24 cellular contexts compared by ENCODE assay signal in genomic region chr1:17649371-17650106, GRCh38.
"Had no signal": no experiment of that assay in that cellular context is flagged by ENCODE, and none has a peak within 500 bp of the region (broad histone marks: within the 10 kb centered on the region; RNA-seq: fewer than 3 reads in every experiment).

No MANE protein-coding gene starts in this region.

- DNase-seq: activated CD4-positive, alpha-beta T cell treated with anti-CD3 and anti-CD28 coated beads for 36 hours; activated CD4-positive, CD25-positive, alpha-beta regulatory T cell; activated CD8-positive, alpha-beta memory T cell treated with anti-CD3 and anti-CD28 coated beads, Interleukin-2, amount 10 ng/mL, durations not matched to agents 7 days and 5 days; activated CD8-positive, alpha-beta T cell treated with anti-CD3 and anti-CD28 coated beads, Interleukin-2, amount 10 ng/mL, durations not matched to agents 7 days and 5 days; activated naive CD4-positive, alpha-beta T cell; activated T-cell treated with anti-CD3 and anti-CD28 coated beads, Interleukin-2, amount 50 U/mL, for 72 hours; colonic mucosa; foreskin keratinocyte; heart right ventricle; lower lobe of right lung; mesenchymal stem cell; right cardiac atrium; stimulated activated CD4-positive, alpha-beta T cell treated with anti-CD3 and anti-CD28 coated beads, Interleukin-12 subunit alpha, Interleukin-12 subunit beta, amount 100 ng/mL, for 4 hours; stimulated activated CD4-positive, alpha-beta T cell treated with anti-CD3 and anti-CD28 coated beads, Interleukin-4, amount 100 ng/mL, for 24 hours; stimulated activated naive CD8-positive, alpha-beta T cell treated with anti-CD3 and anti-CD28 coated beads, Interleukin-15, amount 100 ng/mL, for 72 hours; T-helper 1 cell; transverse colon; uterus had no signal

- H3K9me3 ChIP-seq: body of pancreas, colonic mucosa, heart right ventricle, lower lobe of right lung, neutrophil, transverse colon, uterus had no signal

- H3K4me1 ChIP-seq: colonic mucosa, foreskin keratinocyte, lower lobe of right lung, transverse colon, uterus had no signal

- H3K36me3 ChIP-seq: neutrophil, uterus had no signal

- H3K27ac ChIP-seq: colonic mucosa, foreskin keratinocyte, lower lobe of right lung, neutrophil, transverse colon, uterus had no signal

- H3K27me3 ChIP-seq: body of pancreas, colonic mucosa, foreskin keratinocyte, heart right ventricle, neutrophil, transverse colon, uterus had no signal

- H3K4me3 ChIP-seq: body of pancreas, colonic mucosa, heart right ventricle, lower lobe of right lung, skin epidermis, transverse colon, uterus had no signal

- ATAC-seq: activated CD4-positive, alpha-beta T cell treated with anti-CD3 and anti-CD28 coated beads for 36 hours; activated CD8-positive, alpha-beta memory T cell treated with anti-CD3 and anti-CD28 coated beads, Interleukin-2, amount 10 ng/mL, durations not matched to agents 7 days and 5 days; activated CD8-positive, alpha-beta T cell treated with anti-CD3 and anti-CD28 coated beads, Interleukin-2, amount 10 ng/mL, durations not matched to agents 7 days and 5 days; activated naive CD4-positive, alpha-beta T cell treated with anti-CD3 and anti-CD28 coated beads, Interleukin-2, amount 50 U/mL, for 72 hours; activated T-cell treated with anti-CD3 and anti-CD28 coated beads, Interleukin-2, amount 50 U/mL, for 72 hours; foreskin keratinocyte; heart right ventricle; left lobe of liver; lower lobe of right lung; right cardiac atrium; stimulated activated effector memory CD8-positive, alpha-beta T cell treated with anti-CD3 and anti-CD28 coated beads, Interleukin-12 subunit alpha, Interleukin-12 subunit beta, amount 100 ng/mL, for 72 hours; stimulated activated naive CD8-positive, alpha-beta T cell treated with anti-CD3 and anti-CD28 coated beads, Interleukin-15, amount 100 ng/mL, for 72 hours had no signal
